ENCODE assay signal across 1 cellular context in the genomic region with DNA sequence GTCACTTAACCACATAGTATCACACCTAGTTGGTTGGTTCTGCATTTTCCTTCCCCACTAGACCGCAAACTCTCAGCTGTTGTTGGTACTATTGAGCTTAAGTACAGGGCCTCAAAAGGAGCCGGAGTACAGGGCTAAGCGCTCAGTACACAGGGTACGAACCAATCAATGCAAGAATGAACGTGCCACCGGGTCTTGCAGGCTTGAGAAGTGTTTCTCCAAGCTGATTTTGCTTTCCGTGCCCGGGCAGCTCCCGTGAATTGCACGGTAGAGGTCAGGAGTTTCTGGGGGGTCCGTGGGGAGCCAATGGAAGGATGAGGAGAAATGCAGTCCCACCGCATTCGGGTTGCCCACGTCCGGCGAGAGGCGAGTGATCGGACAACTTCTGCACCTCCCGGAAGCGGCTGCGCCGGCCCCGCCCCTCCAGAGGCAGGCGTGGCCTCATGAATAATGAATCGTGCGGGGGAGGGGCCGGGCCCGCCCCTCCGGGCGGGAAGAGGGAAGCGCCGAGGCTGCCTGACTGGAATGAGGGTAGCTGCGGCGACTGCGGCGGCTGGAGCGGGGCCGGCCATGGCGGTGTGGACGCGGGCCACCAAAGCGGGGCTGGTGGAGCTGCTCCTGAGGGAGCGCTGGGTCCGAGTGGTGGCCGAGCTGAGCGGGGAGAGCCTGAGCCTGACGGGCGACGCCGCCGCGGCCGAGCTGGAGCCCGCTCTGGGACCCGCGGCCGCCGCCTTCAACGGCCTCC.
TF ChIP-seq lines count a peak whose summit lies in the region.

A gene (plus strand): TSS at position 523 of the 745 bp plus-strand sequence. CDS start 3 bp downstream, at position 526.

TF ChIP-seq in Ishikawa, 13 proteins besides CTCF, POLR2A, EP300 and RAD21 (continued from another document):
- TF ChIP-seq ZBTB7A (IDR thresholded peaks at IDR 0.05; ENCODE audit: low read depth) (no peak), TCF12 (IDR thresholded peaks at IDR 0.05; ENCODE audit: low read depth) (no peak), TAF1 (IDR thresholded peaks at IDR 0.05; ENCODE audit: low read depth) (peak; percentile 77), EGR1 (IDR thresholded peaks at IDR 0.05) (peak; percentile 63), FOXM1 (IDR thresholded peaks at IDR 0.05; ENCODE audit: borderline replicate concordance, low read depth) (no peak), CEBPB (IDR thresholded peaks at IDR 0.05) (no peak), NFIC (IDR thresholded peaks at IDR 0.05) (no peak)
- TF ChIP-seq, protein P1, sequence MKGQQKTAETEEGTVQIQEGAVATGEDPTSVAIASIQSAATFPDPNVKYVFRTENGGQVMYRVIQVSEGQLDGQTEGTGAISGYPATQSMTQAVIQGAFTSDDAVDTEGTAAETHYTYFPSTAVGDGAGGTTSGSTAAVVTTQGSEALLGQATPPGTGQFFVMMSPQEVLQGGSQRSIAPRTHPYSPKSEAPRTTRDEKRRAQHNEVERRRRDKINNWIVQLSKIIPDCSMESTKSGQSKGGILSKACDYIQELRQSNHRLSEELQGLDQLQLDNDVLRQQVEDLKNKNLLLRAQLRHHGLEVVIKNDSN (IDR thresholded peaks at IDR 0.05): no peak
